Comparison of ENCODE assay signal across 1 cellular context in the genomic region with DNA sequence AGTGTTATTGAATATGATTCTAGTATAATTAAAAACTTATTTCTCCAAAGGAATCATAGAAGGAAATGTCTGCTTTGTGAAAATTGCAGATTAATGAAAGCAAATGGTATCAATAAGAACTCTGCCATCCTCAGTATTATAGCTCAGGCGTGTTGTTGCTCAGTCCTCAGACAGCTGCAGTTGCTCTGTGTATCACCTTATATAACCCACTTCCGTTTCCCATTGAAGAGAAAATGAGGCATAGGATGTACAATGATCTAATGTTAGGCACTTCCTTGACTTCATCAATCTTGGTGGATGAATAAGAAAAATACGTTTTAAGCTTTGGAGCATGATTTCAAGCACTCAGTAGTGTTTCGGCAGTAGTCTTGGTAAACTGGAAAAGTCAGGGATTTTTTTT.
TF ChIP-seq lines count a peak whose summit lies in the region.

No MANE protein-coding gene starts in this region.

TF ChIP-seq in GM12891, 5 proteins besides CTCF, POLR2A, EP300 and RAD21:
- TF ChIP-seq PAX5 (IDR thresholded peaks at IDR 0.05; ENCODE audit: insufficient read depth, low read length, severe bottlenecking) (no peak), TAF1 (IDR thresholded peaks at IDR 0.05; ENCODE audit: low read depth, low read length) (no peak), POU2F2 (IDR thresholded peaks at IDR 0.05; ENCODE audit: low read depth, low read length) (no peak)
